ENCODE assay signal across 32 cellular contexts in the genomic region with DNA sequence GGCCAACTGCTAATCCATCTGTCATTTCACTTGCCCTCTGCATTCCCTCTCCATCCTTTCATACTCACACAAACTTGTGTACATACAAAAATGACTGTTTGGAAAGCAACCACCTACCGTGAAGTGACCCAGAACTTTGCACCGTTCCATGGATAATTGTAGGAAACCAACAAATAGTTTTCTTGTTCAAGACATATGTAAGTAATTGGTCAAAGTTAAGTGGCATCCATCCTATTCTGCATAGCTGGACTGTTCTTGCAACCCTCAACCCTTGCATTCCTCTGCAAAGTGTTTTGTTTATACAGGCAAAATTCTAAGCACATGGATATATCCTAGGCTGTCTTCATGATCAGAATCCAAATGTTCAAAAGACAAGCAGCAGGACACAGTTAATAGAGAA.
DNase-seq lines count a peak whose midpoint lies in the region; ATAC-seq and TF ChIP-seq lines count a peak whose summit lies in the region.
"Had no signal": no experiment of that assay in that cellular context is flagged by ENCODE, and none has a peak within 500 bp of the region (broad histone marks: within the 10 kb centered on the region; RNA-seq: fewer than 3 reads in every experiment).

No MANE protein-coding gene starts in this region.

- no peaks in the 10 kb centered on the region for H4K20me1 ChIP-seq in GM23248 (ENCODE audit: insufficient read depth)

- peak; percentile 23 for DNase-seq in AG08396 (ENCODE audit: low spot score)
- DNase-seq in GM23248 = peak; percentile 30
- peak; percentile 25 for DNase-seq in astrocyte of the spinal cord (ENCODE audit: low read depth, low spot score)
- no peak for DNase-seq in effector memory CD8-positive, alpha-beta T cell
- DNase-seq in HK-2 (ENCODE audit: unreplicated experiment) = no peak
- DNase-seq: activated CD4-positive, alpha-beta memory T cell treated with anti-CD3 and anti-CD28 coated beads, Interleukin-2, amount 10 ng/mL, durations not matched to agents 7 days and 5 days; activated CD4-positive, CD25-positive, alpha-beta regulatory T cell treated with anti-CD3 and anti-CD28 coated beads, Interleukin-2, amount 50 U/mL, for 72 hours; activated CD8-positive, alpha-beta memory T cell treated with anti-CD3 and anti-CD28 coated beads, Interleukin-2, amount 50 U/mL, for 48 hours; activated naive CD4-positive, alpha-beta T cell treated with anti-CD3 and anti-CD28 coated beads, Interleukin-2, amount 10 ng/mL, durations not matched to agents 7 days and 5 days; colonic mucosa; effector CD8-positive, alpha-beta T cell; kidney glomerular epithelial cell; naive B cell; NCI-H1436 treated with DMSO at 0.1 percent for 48 hours; NCI-H345; Peyer's patch; right cardiac atrium; SHP77; stimulated activated CD4-positive, alpha-beta T cell treated with anti-CD3 and anti-CD28 coated beads, Interleukin-1b, Interleukin-23, amount 100 ng/mL, for 48 hours; stimulated activated naive CD8-positive, alpha-beta T cell treated with anti-CD3 and anti-CD28 coated beads, Interleukin-15, Interleukin-2, amounts not matched to agents 100 U/mL and 50 U/mL, for 24 hours; T-helper 2 cell; testis; uterus had no signal

- no peak for TF ChIP-seq CTCF in astrocyte of the spinal cord (IDR thresholded peaks at IDR 0.05; ENCODE audit: low read depth, low read length)
- no peak for TF ChIP-seq CTCF in gastroesophageal sphincter (IDR thresholded peaks at IDR 0.05)

- in situ Hi-C loops in GM23248 (cut with MboI) (no loop called here), astrocyte of the spinal cord (cut with HindIII; ENCODE audit: low sequenced_read_pairs) (no loop called here)

- H3K9ac ChIP-seq in GM23248 = no peak overlapping the region

- ATAC-seq in gastroesophageal sphincter = peak; percentile 19
- no peak for ATAC-seq in GM18520 (IDR thresholded peaks at IDR 0.05; ENCODE audit: unreplicated experiment)
- no peak for ATAC-seq in effector memory CD8-positive, alpha-beta T cell (replicated peaks)
- no peak for ATAC-seq in HG03097 (IDR thresholded peaks at IDR 0.05; ENCODE audit: low FRiP score, unreplicated experiment)
- ATAC-seq: A549; GM12878; HCT116; right cardiac atrium; stimulated activated naive CD8-positive, alpha-beta T cell treated with anti-CD3 and anti-CD28 coated beads, Interleukin-15, Interleukin-2, amounts not matched to agents 100 U/mL and 50 U/mL, for 24 hours had no signal

- H3F3A ChIP-seq in GM23248 (ENCODE audit: insufficient read depth) = peaks cover 10% of the 10 kb centered on the region

- TF ChIP-seq POLR2A in gastroesophageal sphincter (IDR thresholded peaks at IDR 0.05) = no peak

- H3K4me1 Mint-ChIP-seq in effector memory CD8-positive, alpha-beta T cell (ENCODE audit: low read depth in 2 of 2) = no peaks in the 10 kb centered on the region
- H3K4me1 Mint-ChIP-seq: activated CD4-positive, alpha-beta memory T cell treated with anti-CD3 and anti-CD28 coated beads, Interleukin-2, amount 10 ng/mL, durations not matched to agents 7 days and 5 days; activated naive CD4-positive, alpha-beta T cell treated with anti-CD3 and anti-CD28 coated beads, Interleukin-2, amount 10 ng/mL, durations not matched to agents 7 days and 5 days; IgD-negative memory B cell; naive B cell had no signal

- peaks cover 22% of the 10 kb centered on the region for H3K4me1 ChIP-seq in GM23248 (ENCODE audit: insufficient read depth)
- no peaks in the 10 kb centered on the region for H3K4me1 ChIP-seq in gastroesophageal sphincter
- H3K4me1 ChIP-seq: A549, colonic mucosa, Peyer's patch, testis, uterus had no signal

- H3K4me3 ChIP-seq in GM23248 (no peak overlapping the region), astrocyte of the spinal cord (ENCODE audit: low read depth, low read length) (no peak overlapping the region), gastroesophageal sphincter (no peak overlapping the region)
- H3K4me3 ChIP-seq: A549, colonic mucosa, GM12878, Peyer's patch, testis, uterus had no signal

- H3K27me3 ChIP-seq in GM23248 (replicated peaks; ENCODE audit: insufficient read depth) = no peaks in the 10 kb centered on the region
- H3K27me3 ChIP-seq in gastroesophageal sphincter = no peaks in the 10 kb centered on the region
- H3K27me3 ChIP-seq: colonic mucosa, Peyer's patch, testis, uterus had no signal

- H3K9me3 ChIP-seq in GM23248 (ENCODE audit: low read depth) (no peaks in the 10 kb centered on the region), gastroesophageal sphincter (no peaks in the 10 kb centered on the region)
- H3K9me3 ChIP-seq: A549, colonic mucosa, Peyer's patch, testis, uterus had no signal

- H3K27ac ChIP-seq in GM23248 (no peak overlapping the region), gastroesophageal sphincter (no peak overlapping the region)
- H3K27ac ChIP-seq: A549, C4-2B, colonic mucosa, Peyer's patch, testis, uterus had no signal

- H3K36me3 Mint-ChIP-seq in effector memory CD8-positive, alpha-beta T cell (ENCODE audit: insufficient read depth) = no peaks in the 10 kb centered on the region
- H3K36me3 Mint-ChIP-seq: activated naive CD4-positive, alpha-beta T cell treated with anti-CD3 and anti-CD28 coated beads, Interleukin-2, amount 10 ng/mL, durations not matched to agents 7 days and 5 days; IgD-negative memory B cell; mesothelial cell of epicardium; naive B cell had no signal

- H3K27me3 Mint-ChIP-seq in effector memory CD8-positive, alpha-beta T cell = no peaks in the 10 kb centered on the region
- H3K27me3 Mint-ChIP-seq: activated CD4-positive, alpha-beta memory T cell treated with anti-CD3 and anti-CD28 coated beads, Interleukin-2, amount 10 ng/mL, durations not matched to agents 7 days and 5 days; activated naive CD4-positive, alpha-beta T cell treated with anti-CD3 and anti-CD28 coated beads, Interleukin-2, amount 10 ng/mL, durations not matched to agents 7 days and 5 days; IgD-negative memory B cell had no signal

- peak overlapping the region; percentile 65 for H3K4me2 ChIP-seq in GM23248 (ENCODE audit: unreplicated experiment)
- H3K4me2 ChIP-seq: A549 had no signal

- peak overlapping the region; percentile 90 for H2AFZ ChIP-seq in GM23248

- H3K27ac Mint-ChIP-seq in effector memory CD8-positive, alpha-beta T cell = no peak overlapping the region
- H3K27ac Mint-ChIP-seq: activated CD4-positive, alpha-beta memory T cell treated with anti-CD3 and anti-CD28 coated beads, Interleukin-2, amount 10 ng/mL, durations not matched to agents 7 days and 5 days; activated naive CD4-positive, alpha-beta T cell treated with anti-CD3 and anti-CD28 coated beads, Interleukin-2, amount 10 ng/mL, durations not matched to agents 7 days and 5 days; IgD-negative memory B cell; mesothelial cell of epicardium had no signal

- WGBS in GM23248 (ENCODE audit: low coverage in 1 of 2, low lambda C conversion rate in 2 of 2, missing lambda C conversion rate in 2 of 2), 2 experiments = 11 to 12% methylated on average over 2 of the region's 2 CpGs
- WGBS in gastroesophageal sphincter (ENCODE audit: low coverage in 1 of 2), 2 donors = 31 to 70% methylated on average over 2 of the region's 2 CpGs

- no peaks in the 10 kb centered on the region for H3K9me2 ChIP-seq in GM23248 (ENCODE audit: insufficient read depth)

- no peaks in the 10 kb centered on the region for H3K36me3 ChIP-seq in GM23248 (ENCODE audit: low read depth)
- no peaks in the 10 kb centered on the region for H3K36me3 ChIP-seq in gastroesophageal sphincter
- H3K36me3 ChIP-seq: colonic mucosa, Peyer's patch, uterus had no signal

- no peak for TF ChIP-seq EP300 in gastroesophageal sphincter (IDR thresholded peaks at IDR 0.05)

- no peaks in the 10 kb centered on the region for H3K79me2 ChIP-seq in GM23248 (ENCODE audit: insufficient read depth)

- peaks cover 5% of the 10 kb centered on the region in 2 donors for H3K9me3 Mint-ChIP-seq in effector memory CD8-positive, alpha-beta T cell
- H3K9me3 Mint-ChIP-seq: activated CD4-positive, alpha-beta memory T cell treated with anti-CD3 and anti-CD28 coated beads, Interleukin-2, amount 10 ng/mL, durations not matched to agents 7 days and 5 days; activated naive CD4-positive, alpha-beta T cell treated with anti-CD3 and anti-CD28 coated beads, Interleukin-2, amount 10 ng/mL, durations not matched to agents 7 days and 5 days had no signal

- no peak overlapping the region for H3K4me3 Mint-ChIP-seq in effector memory CD8-positive, alpha-beta T cell
- H3K4me3 Mint-ChIP-seq: activated CD4-positive, alpha-beta memory T cell treated with anti-CD3 and anti-CD28 coated beads, Interleukin-2, amount 10 ng/mL, durations not matched to agents 7 days and 5 days; activated naive CD4-positive, alpha-beta T cell treated with anti-CD3 and anti-CD28 coated beads, Interleukin-2, amount 10 ng/mL, durations not matched to agents 7 days and 5 days; IgD-negative memory B cell; mesothelial cell of epicardium; naive B cell had no signal

Comparison
In these comparisons a context has a peak if more than half of its experiments do, and no peak if none do; other contexts are left out.
1. DNase-seq: peak in AG08396 (single experiment), GM23248 (single experiment) and astrocyte of the spinal cord (single experiment); none in effector memory CD8-positive, alpha-beta T cell (0 of 3) and HK-2 (single experiment).